In genomic region chr2:219125225-219125885, GRCh38 we compare ENCODE assay signal across 8 cellular contexts. TPM values are rescaled to one million over a fixed set of nuclear protein-coding genes. Genes with fewer than 3 reads are reported as not detected.
DNase-seq lines count a peak whose midpoint lies in the region; ATAC-seq and TF ChIP-seq lines count a peak whose summit lies in the region.
"Had no signal": no experiment of that assay in that cellular context is flagged by ENCODE, and none has a peak within 500 bp of the region (broad histone marks: within the 10 kb centered on the region; RNA-seq: fewer than 3 reads in every experiment).

No MANE protein-coding gene starts in this region.

- intact Hi-C loops in Panc1 (cut with micrococcal nuclease; ENCODE audit: unreplicated experiment) (no loop called here), gastrocnemius medialis (cut with DNase I; ENCODE audit: low total_unique reads) (no loop called here)

- POLR2A ChIA-PET in Panc1 (lab: Charles Lee) = interaction anchor here (0.6 kb wide), 1 partner anchor 292 kb away, joined by 14 read pairs; no protein-coding TSS in a partner anchor

- TF ChIP-seq CTCF in Panc1 (IDR thresholded peaks at IDR 0.05) (no peak), fibroblast of pulmonary artery (IDR thresholded peaks at IDR 0.05; ENCODE audit: low read length, missing control alignments) (no peak), gastrocnemius medialis (IDR thresholded peaks at IDR 0.05 in 4 of 5, conservative IDR thresholded peaks at IDR 0.05 in 1 of 5) (no peak)

- in situ Hi-C loops in Panc1 (cut with HindIII; ENCODE audit: low pct_unique_long_range_greater_than_20kb, low sequenced_read_pairs) (no loop called here), gastrocnemius medialis (cut with MboI; ENCODE audit: low sequenced_read_pairs in 4 of 4) (loop anchor here in 1 of 4 donors (10.0 kb wide), 1 partner anchor 61 kb away; the partner anchor contains the start of gene IHH)

- no peak overlapping the region for H3K4me3 ChIP-seq in Panc1 (ENCODE audit: low read depth in 2 of 2, low read length in 2 of 2)
- H3K4me3 ChIP-seq in fibroblast of pulmonary artery (replicated peaks; ENCODE audit: low read depth, low read length) = no peak overlapping the region
- no peak overlapping the region for H3K4me3 ChIP-seq in gastrocnemius medialis

- CTCF ChIA-PET in Panc1 (lab: Charles Lee) = no interaction called here

- ATAC-seq in Panc1 (peak; percentile 45; the same call in 1 of the 2 replicates), gastrocnemius medialis (peak; percentile 69 to 80), HG03045 (IDR thresholded peaks at IDR 0.05; ENCODE audit: unreplicated experiment) (no peak), GM21576 (IDR thresholded peaks at IDR 0.05; ENCODE audit: unreplicated experiment) (no peak)

- H3K27ac ChIP-seq in Panc1 (ENCODE audit: low read length) (no peak overlapping the region), gastrocnemius medialis (no peak overlapping the region)

- no TSS peak for BruUV-seq in Panc1 (replicated peaks; lab: Mats Ljungman, UMichigan)

- H3K36me3 ChIP-seq in Panc1 (ENCODE audit: control insufficient read depth, insufficient read depth, low read length) = no peaks in the 10 kb centered on the region
- no peaks in the 10 kb centered on the region for H3K36me3 ChIP-seq in gastrocnemius medialis

- no peaks in the 10 kb centered on the region for H3K9me3 ChIP-seq in Panc1 (ENCODE audit: control insufficient read depth, insufficient read depth, low read depth, low read length)
- no peaks in the 10 kb centered on the region for H3K9me3 ChIP-seq in gastrocnemius medialis

- H3K27me3 ChIP-seq in Panc1 (ENCODE audit: control insufficient read depth, insufficient read depth, low read length) = no peaks in the 10 kb centered on the region
- H3K27me3 ChIP-seq in gastrocnemius medialis = no peaks in the 10 kb centered on the region

- peaks cover 5% of the 10 kb centered on the region for H3K4me1 ChIP-seq in Panc1 (ENCODE audit: control insufficient read depth, insufficient read depth, low read length)
- H3K4me1 ChIP-seq in gastrocnemius medialis = peaks cover 0 to 2% of the 10 kb centered on the region in 2 donors

- DNase-seq in H4 (ENCODE audit: low spot score) (peak; percentile 87), Panc1 (ENCODE audit: low read depth, low spot score) (no peak), fibroblast of pulmonary artery (ENCODE audit: low read depth) (peak; percentile 97), gastrocnemius medialis (peak; percentile 14 to 64), NCI-H69 (lab: John Stamatoyannopoulos, UW) (no peak)
- DNase-seq: activated CD4-positive, alpha-beta T cell treated with anti-CD3 and anti-CD28 coated beads, Interleukin-2, amount 10 ng/mL, durations not matched to agents 7 days and 5 days had no signal

- TF ChIP-seq POLR2A in gastrocnemius medialis (IDR thresholded peaks at IDR 0.05) = no peak

RNA-seq across cellular contexts. Expression of gene NHEJ1, which starts 35.3 kb away (rescaled TPM):
- total RNA-seq in H4 (2014; rRNA removed; shearing (Covaris generic)) = 20.9 and 27.4 TPM in 2 replicates
- total RNA-seq in Panc1 (2021; ENCODE audit: unreplicated experiment) (18.2 TPM), gastrocnemius medialis (10 to 100 TPM; 24.5 to 39.0 (median 26.4) TPM)
- polyA plus RNA-seq in Panc1 (2012; ENCODE audit: insufficient read length) = 17.4 TPM

RNA-seq across cellular contexts. Expression of gene SLC23A3, which starts 44.5 kb away (rescaled TPM):
- total RNA-seq in H4 (2014; rRNA removed; shearing (Covaris generic)) = 0.12 TPM in 1 of 2 replicates, not detected in the other
- total RNA-seq in Panc1 (2021; ENCODE audit: unreplicated experiment) (3.3 TPM), gastrocnemius medialis (1 to 10 TPM in 1 of 4 donors, under 1 TPM in 1, not detected in 2; 0.11 to 1.5 TPM)
- 1.9 TPM for polyA plus RNA-seq in Panc1 (2012; ENCODE audit: insufficient read length)

RNA-seq across cellular contexts. Expression of gene CNPPD1, which starts 51.4 kb away (rescaled TPM):
- total RNA-seq in H4 (2014; rRNA removed; shearing (Covaris generic)) = 10.8 and 13.3 TPM in 2 replicates
- 55.7 TPM for total RNA-seq in Panc1 (2021; ENCODE audit: unreplicated experiment)
- 78.3 TPM for polyA plus RNA-seq in Panc1 (2012; ENCODE audit: insufficient read length)
- total RNA-seq in gastrocnemius medialis = 100 to 1,000 TPM in 1 of 4 donors, 10 to 100 TPM in 3; 53.5 to 114 (median 55.9) TPM

RNA-seq across cellular contexts. Expression of gene RETREG2, which starts 52.7 kb away (rescaled TPM):
- total RNA-seq in H4 (2014; rRNA removed; shearing (Covaris generic)) = 52.8 and 53.3 TPM in 2 replicates
- total RNA-seq in Panc1 (2021; ENCODE audit: unreplicated experiment) = 106 TPM
- 107 TPM for polyA plus RNA-seq in Panc1 (2012; ENCODE audit: insufficient read length)
- 10 to 100 TPM; 39.8 to 57.2 (median 44.9) TPM for total RNA-seq in gastrocnemius medialis

Comparison
In these comparisons a context has a peak if more than half of its experiments do, and no peak if none do; other contexts are left out.
1. DNase-seq: peak in H4 (single experiment), fibroblast of pulmonary artery (single experiment) and gastrocnemius medialis (2 of 2); none in Panc1 (single experiment) and NCI-H69 (single experiment).
2. ATAC-seq: peak in Panc1 (single experiment) and gastrocnemius medialis (2 of 2); none in HG03045 (single experiment) and GM21576 (single experiment).